Comparison of ENCODE assay signal across 8 cellular contexts in genomic region chr14:77032854-77033621, GRCh38. TPM values are rescaled to one million over a fixed set of nuclear protein-coding genes. Genes with fewer than 3 reads are reported as not detected.
DNase-seq lines count a peak whose midpoint lies in the region; ATAC-seq and TF ChIP-seq lines count a peak whose summit lies in the region.

No MANE protein-coding gene starts in this region.

- WGBS in GM23248 (ENCODE audit: low coverage in 1 of 2, low lambda C conversion rate in 2 of 2, missing lambda C conversion rate in 2 of 2), 2 experiments: 1% methylated on average over 47 to 49 of the region's 50 CpGs
- 0 to 6% (median 2%) methylated on average over 19 to 50 of the region's 50 CpGs for WGBS in adrenal gland, 4 donors
- 0 to 5% (median 1%) methylated on average over 43 to 50 of the region's 50 CpGs for WGBS in heart left ventricle, 4 donors
- WGBS in urinary bladder: under 1% methylated on average over 50 of the region's 50 CpGs

- peak overlapping the region; percentile 26 for H2AFZ ChIP-seq in GM23248

- TF ChIP-seq CTCF in adrenal gland (IDR thresholded peaks at IDR 0.05) (peak in 4 of 6 experiments; percentile 27 to 53 (median 34)), heart left ventricle (IDR thresholded peaks at IDR 0.05) (peak in 1 of 12 donors; percentile 41)

- H3K4me1 ChIP-seq in BLaER1 (peaks cover 82% of the 10 kb centered on the region), GM23248 (ENCODE audit: insufficient read depth) (peaks cover 48% of the 10 kb centered on the region), adrenal gland (replicated peaks in 1 of 2) (peaks cover 41 to 75% of the 10 kb centered on the region in 2 donors), heart left ventricle (peaks cover 22 to 92% (median 65%) of the 10 kb centered on the region in 12 donors), urinary bladder (ENCODE audit: insufficient read depth) (peaks cover 4% of the 10 kb centered on the region)

- peak; percentile 71 to 78 (median 74) for ATAC-seq in heart left ventricle

- H3K9ac ChIP-seq in BLaER1 (peak overlapping the region; percentile 85), GM23248 (peak overlapping the region; percentile 99)

- H3K27me3 ChIP-seq in BLaER1: no peaks in the 10 kb centered on the region
- no peaks in the 10 kb centered on the region for H3K27me3 ChIP-seq in GM23248 (replicated peaks; ENCODE audit: insufficient read depth)
- no peaks in the 10 kb centered on the region for H3K27me3 ChIP-seq in adrenal gland
- no peaks in the 10 kb centered on the region for H3K27me3 ChIP-seq in heart left ventricle

- peak; percentile 55 to 92 for TF ChIP-seq POLR2A in adrenal gland (IDR thresholded peaks at IDR 0.05)
- TF ChIP-seq POLR2A in heart left ventricle (IDR thresholded peaks at IDR 0.05): peak in 1 of 2 donors; percentile 51

- H4K20me1 ChIP-seq in BLaER1: no peaks in the 10 kb centered on the region
- H4K20me1 ChIP-seq in GM23248 (ENCODE audit: insufficient read depth): no peaks in the 10 kb centered on the region

- in situ Hi-C loops in GM23248 (cut with MboI): no loop called here

- H3K9me2 ChIP-seq in GM23248 (ENCODE audit: insufficient read depth): no peaks in the 10 kb centered on the region

- H3K27ac ChIP-seq in BLaER1 (peak overlapping the region; percentile 90), GM23248 (peak overlapping the region; percentile 100), adrenal gland (peak overlapping the region; percentile 86 to 100 (median 97)), heart left ventricle (peak overlapping the region; percentile 96 to 100 (median 100)), urinary bladder (ENCODE audit: low read depth) (peak overlapping the region; percentile 99)

- DNase-seq in GM23248 (peak; percentile 98), NCI-H1417 (lab: John Stamatoyannopoulos, UW) (peak; percentile 97 to 99 (median 97)), SW 1271 (lab: John Stamatoyannopoulos, UW) (peak; percentile 72 to 96), adrenal gland (peak; percentile 91 to 98 (median 97)), heart left ventricle (peak; percentile 92 to 97 (median 94)), pons (ENCODE audit: low spot score) (peak; percentile 75)

- peak overlapping the region; percentile 70 for H3K4me3 ChIP-seq in BLaER1
- H3K4me3 ChIP-seq in GM23248: peak overlapping the region; percentile 81
- H3K4me3 ChIP-seq in adrenal gland: peak overlapping the region in 2 of 4 donors; percentile 6 to 65
- H3K4me3 ChIP-seq in heart left ventricle: peak overlapping the region; percentile 9 to 71 (median 60)
- peak overlapping the region; percentile 52 for H3K4me3 ChIP-seq in urinary bladder (ENCODE audit: low read depth, low read length)

- intact Hi-C loops in adrenal gland (cut with DNase I): no loop called here
- intact Hi-C loops in heart left ventricle (cut with DNase I): loop anchor here in 1 of 10 donors (2.0 kb wide), 1 partner anchor 114 kb away; no protein-coding TSS in a partner anchor

- H3K79me2 ChIP-seq in GM23248 (ENCODE audit: insufficient read depth): peaks cover 17% of the 10 kb centered on the region; the same call in 1 of the 2 replicates

- peaks cover 38% of the 10 kb centered on the region for H3F3A ChIP-seq in GM23248 (ENCODE audit: insufficient read depth)

- H3K36me3 ChIP-seq in BLaER1: no peaks in the 10 kb centered on the region
- H3K36me3 ChIP-seq in GM23248 (ENCODE audit: low read depth): no peaks in the 10 kb centered on the region
- H3K36me3 ChIP-seq in adrenal gland (replicated peaks in 1 of 2): no peaks in the 10 kb centered on the region
- no peaks in the 10 kb centered on the region for H3K36me3 ChIP-seq in heart left ventricle
- H3K36me3 ChIP-seq in urinary bladder (ENCODE audit: insufficient read depth): no peaks in the 10 kb centered on the region

- peak overlapping the region; percentile 97 for H3K4me2 ChIP-seq in BLaER1
- peak overlapping the region; percentile 92 for H3K4me2 ChIP-seq in GM23248 (ENCODE audit: unreplicated experiment)

- H3K9me3 ChIP-seq in BLaER1 (no peaks in the 10 kb centered on the region), GM23248 (ENCODE audit: low read depth) (no peaks in the 10 kb centered on the region), adrenal gland (replicated peaks in 1 of 3) (no peaks in the 10 kb centered on the region), heart left ventricle (no peaks in the 10 kb centered on the region)

RNA-seq across cellular contexts. Expression of gene IRF2BPL, which starts 4.5 kb away (rescaled TPM):
- 43.4 and 51.0 TPM in 2 replicates for total RNA-seq in GM23248 (2014; rRNA removed; shearing (Covaris generic))
- polyA plus RNA-seq in GM23248 (2016; fragmentation: Nextera tagmentation; extraction: Ambion mirVana): 4.8 and 4.9 TPM in 2 replicates
- total RNA-seq in adrenal gland: 100 to 1,000 TPM in 2 of 8 donors, 10 to 100 TPM in 6; 52.2 to 104 (median 86.0) TPM
- polyA plus RNA-seq in adrenal gland: 1 to 10 TPM; 6.5 to 8.8 (median 8.3) TPM
- total RNA-seq in heart left ventricle: 10 to 100 TPM; 31.7 to 59.2 (median 36.7) TPM
- 10 to 100 TPM in 1 of 2 donors, 1 to 10 TPM in 1; 7.5 to 24.4 TPM for polyA plus RNA-seq in heart left ventricle
- total RNA-seq in urinary bladder: 26.4 TPM
- 65.3 TPM for polyA plus RNA-seq in urinary bladder
